23 cellular contexts compared by ENCODE assay signal in the genomic region with DNA sequence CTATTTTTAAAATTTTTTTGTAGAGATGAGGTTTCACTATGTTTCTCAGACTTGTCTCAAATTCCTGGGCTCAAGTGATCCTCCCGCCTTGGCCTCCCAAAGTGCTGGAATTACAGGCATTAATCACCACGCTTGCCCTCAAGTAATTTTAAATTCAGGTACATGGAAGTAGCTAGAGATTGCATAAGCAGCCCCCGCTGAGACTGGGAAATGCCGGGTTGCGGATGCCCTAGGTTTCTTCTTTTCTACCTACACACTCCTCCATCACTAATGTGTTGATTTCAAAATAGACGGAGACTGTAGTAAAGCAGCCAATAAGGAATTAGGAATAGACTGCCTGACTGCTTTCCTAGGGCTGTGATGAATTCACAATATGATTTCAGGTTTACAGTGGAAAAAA.
DNase-seq lines count a peak whose midpoint lies in the region; ATAC-seq, FAIRE-seq and TF ChIP-seq lines count a peak whose summit lies in the region.
"Had no signal": no experiment of that assay in that cellular context is flagged by ENCODE, and none has a peak within 500 bp of the region (broad histone marks: within the 10 kb centered on the region; RNA-seq: fewer than 3 reads in every experiment).

No MANE protein-coding gene starts in this region.

- no peak overlapping the region for H3K4me3 ChIP-seq in BLaER1 treated with 17β-estradiol and CSF1 and Interleukin-3, amounts not matched to agents 10 nM and 100 nM
- H3K4me3 ChIP-seq in smooth muscle cell (no peak overlapping the region), stomach (no peak overlapping the region), neuronal stem cell (ENCODE audit: low read length in 2 of 2) (no peak overlapping the region)

- H3K9me3 Mint-ChIP-seq in chondrocyte (ENCODE audit: low read depth) = no peaks in the 10 kb centered on the region

- H3K23ac ChIP-seq in neuronal stem cell (ENCODE audit: low read depth, low read length, poor library complexity) = no peak overlapping the region

- H4K91ac ChIP-seq in neuronal stem cell (ENCODE audit: low read depth, low read length, poor library complexity) = no peak overlapping the region

- no peak for TF ChIP-seq CTCF in chondrocyte (IDR thresholded peaks at IDR 0.05)
- TF ChIP-seq CTCF in smooth muscle cell (IDR thresholded peaks at IDR 0.05; ENCODE audit: borderline replicate concordance, insufficient read depth, poor library complexity, severe bottlenecking) = no peak
- no peak for TF ChIP-seq CTCF in stomach (IDR thresholded peaks at IDR 0.05)

- no peak overlapping the region for H2BK15ac ChIP-seq in neuronal stem cell (ENCODE audit: low read length)

- H2AFZ ChIP-seq in smooth muscle cell (ENCODE audit: low read depth) (no peak overlapping the region), neuronal stem cell (ENCODE audit: low read length) (no peak overlapping the region)

- 94% methylated on average over 6 of the region's 6 CpGs for WGBS in smooth muscle cell (ENCODE audit: low lambda C conversion rate)
- 89 to 95% (median 95%) methylated on average over 6 of the region's 6 CpGs for WGBS in stomach, 5 donors
- no CpG with 5 or more reads among the region's 6 CpGs for WGBS in neuronal stem cell (ENCODE audit: extremely low coverage in 2 of 2, insufficient read length in 2 of 2, insufficient replicate concordance in 1 of 2), 2 donors

- H3K27me3 ChIP-seq in BLaER1 treated with 17β-estradiol and CSF1 and Interleukin-3, amounts not matched to agents 10 nM and 100 nM = no peaks in the 10 kb centered on the region
- H3K27me3 ChIP-seq in smooth muscle cell (ENCODE audit: low read depth) (no peaks in the 10 kb centered on the region), stomach (no peaks in the 10 kb centered on the region), neuronal stem cell (ENCODE audit: control insufficient read depth in 3 of 3, insufficient read depth in 3 of 3, low read depth in 1 of 3, low read length in 3 of 3) (no peaks in the 10 kb centered on the region)

- H2BK12ac ChIP-seq in neuronal stem cell (ENCODE audit: low read length) = no peak overlapping the region

- H3K4me2 ChIP-seq in BLaER1 treated with 17β-estradiol and CSF1 and Interleukin-3, amounts not matched to agents 10 nM and 100 nM = peak overlapping the region in 9 of 11 experiments; percentile 1 to 93 (median 80); a peak in 17 of 22 replicates
- H3K4me2 ChIP-seq in smooth muscle cell (no peak overlapping the region), neuronal stem cell (ENCODE audit: insufficient read depth, low read length, poor library complexity, severe bottlenecking) (no peak overlapping the region)

- TF ChIP-seq POLR2A in stomach (IDR thresholded peaks at IDR 0.05) (no peak), H54 (IDR thresholded peaks at IDR 0.05; ENCODE audit: low read depth, low read length) (no peak)

- no peak overlapping the region for H2BK120ac ChIP-seq in neuronal stem cell (ENCODE audit: low read depth, low read length)

- H3K4me1 ChIP-seq in BLaER1 treated with 17β-estradiol and CSF1 and Interleukin-3, amounts not matched to agents 10 nM and 100 nM = peaks cover 0 to 55% (median 26%) of the 10 kb centered on the region in 10 experiments; a peak in 16 of 20 replicates
- H3K4me1 ChIP-seq in smooth muscle cell (ENCODE audit: low read depth) (no peaks in the 10 kb centered on the region), stomach (peaks cover 10 to 31% (median 22%) of the 10 kb centered on the region in 4 donors), neuronal stem cell (ENCODE audit: control insufficient read depth in 2 of 2, insufficient read depth in 1 of 2, low read depth in 1 of 2, low read length in 2 of 2) (no peaks in the 10 kb centered on the region)

- H3K27ac Mint-ChIP-seq in chondrocyte (ENCODE audit: unreplicated experiment) = peak overlapping the region; percentile 78

- H3K14ac ChIP-seq in neuronal stem cell (ENCODE audit: low read length) = no peak overlapping the region

- no peak overlapping the region for H2BK5ac ChIP-seq in neuronal stem cell (ENCODE audit: low read length)

- H3K27me3 Mint-ChIP-seq in chondrocyte (ENCODE audit: low read depth) = no peaks in the 10 kb centered on the region

- peak overlapping the region in 1 of 11 experiments; percentile 31; a peak in 1 of 22 replicates for H3K27ac ChIP-seq in BLaER1 treated with 17β-estradiol and CSF1 and Interleukin-3, amounts not matched to agents 10 nM and 100 nM
- peak overlapping the region; percentile 2 for H3K27ac ChIP-seq in smooth muscle cell (ENCODE audit: low read depth)
- peak overlapping the region in 2 of 5 donors; percentile 70 to 77 for H3K27ac ChIP-seq in stomach
- no peak overlapping the region for H3K27ac ChIP-seq in neuronal stem cell (replicated peaks; ENCODE audit: low read length)

- no peak overlapping the region for H3K18ac ChIP-seq in neuronal stem cell (ENCODE audit: low read length)

- no peaks in the 10 kb centered on the region for H3K9me3 ChIP-seq in BLaER1 treated with 17β-estradiol and CSF1 and Interleukin-3, amounts not matched to agents 10 nM and 100 nM (replicated peaks in 1 of 11)
- H3K9me3 ChIP-seq in smooth muscle cell (replicated peaks; ENCODE audit: low read depth) (no peaks in the 10 kb centered on the region), stomach (no peaks in the 10 kb centered on the region), neuronal stem cell (replicated peaks in 1 of 2; ENCODE audit: control insufficient read depth in 2 of 2, insufficient read depth in 1 of 2, low read depth in 1 of 2, low read length in 2 of 2) (no peaks in the 10 kb centered on the region)

- no peak overlapping the region for H2AK5ac ChIP-seq in neuronal stem cell (ENCODE audit: low read depth, low read length)

- peaks cover 56% of the 10 kb centered on the region for H3K4me1 Mint-ChIP-seq in chondrocyte (ENCODE audit: low read depth)

- ATAC-seq in GM21367 (IDR thresholded peaks at IDR 0.05; ENCODE audit: unreplicated experiment) = no peak
- ATAC-seq: HCT116, HepG2 had no signal

- FAIRE-seq in H54 (lab: Jason Lieb, UNC) = no peak
- FAIRE-seq: A204.1, H1, HepG2 had no signal

- H3K79me1 ChIP-seq in neuronal stem cell (ENCODE audit: low read depth, low read length) = no peaks in the 10 kb centered on the region

- TF ChIP-seq EP300 in stomach (IDR thresholded peaks at IDR 0.05) = no peak

- peaks cover 7% of the 10 kb centered on the region for H3K36me3 Mint-ChIP-seq in chondrocyte (ENCODE audit: low read depth)

- intact Hi-C loops in stomach (cut with DNase I; ENCODE audit: low total_unique reads) = no loop called here

- H3K4me3 Mint-ChIP-seq in chondrocyte (ENCODE audit: unreplicated experiment) = no peak overlapping the region

- H3K79me2 ChIP-seq in smooth muscle cell (ENCODE audit: low read depth) = no peaks in the 10 kb centered on the region

- DNase-seq in chondrocyte (ENCODE audit: low spot score) (no peak), mesenteric fat pad (ENCODE audit: low spot score) (peak; percentile 5), smooth muscle cell (lab: John Stamatoyannopoulos, UW; ENCODE audit: unreplicated experiment) (no peak), stomach (no peak), H54 (ENCODE audit: insufficient read length, low spot score) (no peak), neuronal stem cell (ENCODE audit: low spot score) (no peak)
- DNase-seq: Calu3, DMS79 treated with DMSO at 0.1 percent for 48 hours, GF-D8, Karpas-422, NCI-H1092 treated with DMSO at 0.1 percent for 48 hours, NCI-H1436, NCI-H187, NCI-H524, NCI-H748 treated with DMSO at 0.1 percent for 48 hours, RPMI8226, SHP77 had no signal

- no peaks in the 10 kb centered on the region for H3F3A ChIP-seq in smooth muscle cell (ENCODE audit: low read depth)

- no peak overlapping the region for H3K4ac ChIP-seq in neuronal stem cell (ENCODE audit: low read length)

- peaks cover 0 to 22% (median 8%) of the 10 kb centered on the region in 11 experiments; a peak in 4 of 22 replicates for H3K36me3 ChIP-seq in BLaER1 treated with 17β-estradiol and CSF1 and Interleukin-3, amounts not matched to agents 10 nM and 100 nM
- H3K36me3 ChIP-seq in smooth muscle cell (ENCODE audit: low read depth) (no peaks in the 10 kb centered on the region), stomach (peaks cover 15 to 35% (median 29%) of the 10 kb centered on the region in 4 donors), neuronal stem cell (replicated peaks in 1 of 2; ENCODE audit: control insufficient read depth in 2 of 2, insufficient read depth in 2 of 2, low read length in 2 of 2) (peaks cover 10 to 45% of the 10 kb centered on the region in 2 donors)

- no peaks in the 10 kb centered on the region for H4K20me1 ChIP-seq in BLaER1 treated with 17β-estradiol and CSF1 and Interleukin-3, amounts not matched to agents 10 nM and 100 nM
- no peaks in the 10 kb centered on the region for H4K20me1 ChIP-seq in smooth muscle cell (ENCODE audit: low read depth)

- no peak overlapping the region for H3K9ac ChIP-seq in BLaER1 treated with 17β-estradiol and CSF1 and Interleukin-3, amounts not matched to agents 10 nM and 100 nM
- H3K9ac ChIP-seq in smooth muscle cell (ENCODE audit: low read depth) = no peak overlapping the region
- H3K9ac ChIP-seq in neuronal stem cell (ENCODE audit: low read depth, low read length, poor library complexity) = no peak overlapping the region

- no peak overlapping the region for H4K8ac ChIP-seq in neuronal stem cell (ENCODE audit: low read depth, low read length)

Comparison
In these comparisons a context has a peak if more than half of its experiments do, and no peak if none do; other contexts are left out.
1. H3K4me2 ChIP-seq: peak in BLaER1 treated with 17β-estradiol and CSF1 and Interleukin-3, amounts not matched to agents 10 nM and 100 nM (9 of 11); none in smooth muscle cell (single experiment) and neuronal stem cell (single experiment).